Comparison of ENCODE assay signal across 2 cellular contexts in the genomic region with DNA sequence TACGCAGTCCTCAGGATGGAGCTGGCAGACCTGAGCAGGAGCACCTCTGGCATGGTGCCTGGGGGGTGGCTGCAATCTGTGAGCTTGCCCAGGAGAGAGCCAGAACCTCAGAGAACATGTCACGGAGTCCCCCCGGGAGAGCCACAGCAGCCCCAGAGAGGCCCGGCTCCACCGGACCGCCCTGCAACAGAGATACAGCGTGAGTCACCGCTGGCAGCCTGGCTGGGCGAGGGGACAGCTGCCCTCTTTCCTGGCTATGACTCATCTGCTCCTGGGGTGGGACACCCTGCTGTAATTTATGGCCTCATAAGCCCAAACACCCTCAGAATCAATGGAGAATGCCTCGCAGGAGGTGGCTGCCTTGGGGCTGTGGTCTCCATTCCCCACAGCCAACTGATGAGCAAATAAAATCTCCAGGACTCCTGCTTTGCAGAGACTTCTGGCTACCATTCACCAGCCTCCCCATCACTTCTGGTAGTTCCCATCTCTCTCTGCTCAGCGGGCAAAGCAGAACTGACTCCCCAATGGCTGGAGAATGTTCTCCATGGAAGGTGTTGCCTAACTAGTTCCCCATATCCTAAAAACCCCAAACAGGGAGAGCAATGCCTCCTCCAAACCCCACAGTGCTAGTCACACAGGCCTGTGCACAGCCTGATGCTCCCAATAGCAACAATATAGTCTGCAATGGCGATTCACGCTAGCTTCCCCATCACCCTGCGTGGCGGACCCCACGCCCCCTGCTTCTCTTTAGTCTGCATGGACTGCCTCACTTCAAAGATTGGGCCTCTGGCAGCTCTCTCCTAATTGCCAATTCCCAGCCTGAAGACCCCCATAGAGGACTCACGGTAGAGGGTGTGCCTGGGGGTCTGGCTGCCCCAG.
TF ChIP-seq lines count a peak whose summit lies in the region.

No MANE protein-coding gene starts in this region.

TF ChIP-seq in Ishikawa, 13 proteins besides CTCF, POLR2A, EP300 and RAD21 (continued from another document):
- TF ChIP-seq MAX (IDR thresholded peaks at IDR 0.05) (peak; percentile 47; the same call in 1 of the 2 replicates), ZBTB7A (IDR thresholded peaks at IDR 0.05; ENCODE audit: low read depth) (peak; percentile 94), FOXM1 (IDR thresholded peaks at IDR 0.05; ENCODE audit: borderline replicate concordance, low read depth) (peak; percentile 65; the same call in 1 of the 2 replicates), TAF1 (IDR thresholded peaks at IDR 0.05; ENCODE audit: low read depth) (no peak), TCF12 (IDR thresholded peaks at IDR 0.05; ENCODE audit: low read depth) (peak; percentile 96), TEAD4 (IDR thresholded peaks at IDR 0.05) (peak; percentile 72), CEBPB (IDR thresholded peaks at IDR 0.05) (peak; percentile 36; the same call in 1 of the 2 replicates), EGR1 (IDR thresholded peaks at IDR 0.05) (no peak)
- TF ChIP-seq, protein P1, sequence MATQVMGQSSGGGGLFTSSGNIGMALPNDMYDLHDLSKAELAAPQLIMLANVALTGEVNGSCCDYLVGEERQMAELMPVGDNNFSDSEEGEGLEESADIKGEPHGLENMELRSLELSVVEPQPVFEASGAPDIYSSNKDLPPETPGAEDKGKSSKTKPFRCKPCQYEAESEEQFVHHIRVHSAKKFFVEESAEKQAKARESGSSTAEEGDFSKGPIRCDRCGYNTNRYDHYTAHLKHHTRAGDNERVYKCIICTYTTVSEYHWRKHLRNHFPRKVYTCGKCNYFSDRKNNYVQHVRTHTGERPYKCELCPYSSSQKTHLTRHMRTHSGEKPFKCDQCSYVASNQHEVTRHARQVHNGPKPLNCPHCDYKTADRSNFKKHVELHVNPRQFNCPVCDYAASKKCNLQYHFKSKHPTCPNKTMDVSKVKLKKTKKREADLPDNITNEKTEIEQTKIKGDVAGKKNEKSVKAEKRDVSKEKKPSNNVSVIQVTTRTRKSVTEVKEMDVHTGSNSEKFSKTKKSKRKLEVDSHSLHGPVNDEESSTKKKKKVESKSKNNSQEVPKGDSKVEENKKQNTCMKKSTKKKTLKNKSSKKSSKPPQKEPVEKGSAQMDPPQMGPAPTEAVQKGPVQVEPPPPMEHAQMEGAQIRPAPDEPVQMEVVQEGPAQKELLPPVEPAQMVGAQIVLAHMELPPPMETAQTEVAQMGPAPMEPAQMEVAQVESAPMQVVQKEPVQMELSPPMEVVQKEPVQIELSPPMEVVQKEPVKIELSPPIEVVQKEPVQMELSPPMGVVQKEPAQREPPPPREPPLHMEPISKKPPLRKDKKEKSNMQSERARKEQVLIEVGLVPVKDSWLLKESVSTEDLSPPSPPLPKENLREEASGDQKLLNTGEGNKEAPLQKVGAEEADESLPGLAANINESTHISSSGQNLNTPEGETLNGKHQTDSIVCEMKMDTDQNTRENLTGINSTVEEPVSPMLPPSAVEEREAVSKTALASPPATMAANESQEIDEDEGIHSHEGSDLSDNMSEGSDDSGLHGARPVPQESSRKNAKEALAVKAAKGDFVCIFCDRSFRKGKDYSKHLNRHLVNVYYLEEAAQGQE (IDR thresholded peaks at IDR 0.05; ENCODE audit: low read depth), result 0 out of 2 replicates have a peak, but pooled peaks have one; percentile 9

TF ChIP-seq in GM23338, 12 proteins besides CTCF, POLR2A, EP300 and RAD21:
- TF ChIP-seq, protein P1 (IDR thresholded peaks at IDR 0.05; ENCODE audit: unreplicated experiment), result no peak
TF ChIP-seq in GM23338: peak in this region for 0.
